In genomic region chr1:228379666-228380065, GRCh38 we compare ENCODE assay signal across 10 cellular contexts. TPM values are rescaled to one million over a fixed set of nuclear protein-coding genes. Genes with fewer than 3 reads are reported as not detected.
DNase-seq lines count a peak whose midpoint lies in the region; TF ChIP-seq lines count a peak whose summit lies in the region.
"Had no signal": no experiment of that assay in that cellular context is flagged by ENCODE, and none has a peak within 500 bp of the region (broad histone marks: within the 10 kb centered on the region; RNA-seq: fewer than 3 reads in every experiment).

No MANE protein-coding gene starts in this region.

- TF ChIP-seq CTCF in endodermal cell (conservative IDR thresholded peaks at IDR 0.05): no peak
- no peak for TF ChIP-seq CTCF in osteocyte (IDR thresholded peaks at IDR 0.05)
- no peak for TF ChIP-seq CTCF in RWPE1 (conservative IDR thresholded peaks at IDR 0.05; ENCODE audit: low read depth)

- no peaks in the 10 kb centered on the region for H3K36me3 ChIP-seq in BLaER1 treated with 17β-estradiol and CSF1 and Interleukin-3, amounts not matched to agents 10 nM and 100 nM
- H3K36me3 ChIP-seq in HUES48 (ENCODE audit: control insufficient read depth, insufficient read depth, low read length): no peaks in the 10 kb centered on the region
- H3K36me3 ChIP-seq in endodermal cell (ENCODE audit: control insufficient read depth, insufficient read depth, low read length): no peaks in the 10 kb centered on the region
- H3K36me3 ChIP-seq: pancreas had no signal

- CTCF ChIA-PET in RWPE1 (lab: Yijun Ruan, JAX): interaction anchor here (0.6 to 1.6 kb wide), 2 partner anchors 9 to 13 kb away, joined by 4 to 6 read pairs; no protein-coding TSS in a partner anchor

- peaks cover 0 to 15% (median 8%) of the 10 kb centered on the region in 10 experiments; a peak in 8 of 20 replicates for H3K4me1 ChIP-seq in BLaER1 treated with 17β-estradiol and CSF1 and Interleukin-3, amounts not matched to agents 10 nM and 100 nM
- H3K4me1 ChIP-seq in HUES48 (ENCODE audit: control insufficient read depth, insufficient read depth, low read length) (no peaks in the 10 kb centered on the region), endodermal cell (ENCODE audit: control insufficient read depth, insufficient read depth, low read length) (no peaks in the 10 kb centered on the region)

- H3K9ac ChIP-seq in BLaER1 treated with 17β-estradiol and CSF1 and Interleukin-3, amounts not matched to agents 10 nM and 100 nM: no peak overlapping the region
- no peak overlapping the region for H3K9ac ChIP-seq in HUES48 (ENCODE audit: low read depth, low read length)
- H3K9ac ChIP-seq in endodermal cell (ENCODE audit: extremely low read depth, low read length, poor library complexity, severe bottlenecking): no peak overlapping the region

- H3K4me3 ChIP-seq in BLaER1 treated with 17β-estradiol and CSF1 and Interleukin-3, amounts not matched to agents 10 nM and 100 nM: peak overlapping the region in 1 of 10 experiments; percentile 62; a peak in 2 of 20 replicates
- H3K4me3 ChIP-seq in HUES48 (ENCODE audit: low read depth, low read length) (peak overlapping the region; percentile 87), endodermal cell (ENCODE audit: low read length) (no peak overlapping the region)

- peaks cover 0 to 25% (median 0%) of the 10 kb centered on the region in 11 experiments; a peak in 3 of 22 replicates for H4K20me1 ChIP-seq in BLaER1 treated with 17β-estradiol and CSF1 and Interleukin-3, amounts not matched to agents 10 nM and 100 nM

- no peaks in the 10 kb centered on the region for H3K9me3 ChIP-seq in BLaER1 treated with 17β-estradiol and CSF1 and Interleukin-3, amounts not matched to agents 10 nM and 100 nM (replicated peaks in 1 of 11)
- no peaks in the 10 kb centered on the region for H3K9me3 ChIP-seq in HUES48 (ENCODE audit: control insufficient read depth, insufficient read depth, low read length)
- H3K9me3 ChIP-seq in endodermal cell (ENCODE audit: control insufficient read depth, low read length): no peaks in the 10 kb centered on the region
- H3K9me3 ChIP-seq: pancreas had no signal

- no peak overlapping the region for H3K27ac ChIP-seq in BLaER1 treated with 17β-estradiol and CSF1 and Interleukin-3, amounts not matched to agents 10 nM and 100 nM
- H3K27ac ChIP-seq in HUES48 (ENCODE audit: low read depth, low read length) (no peak overlapping the region), endodermal cell (ENCODE audit: low read depth, low read length) (no peak overlapping the region), RWPE1 (no peak overlapping the region)
- H3K27ac ChIP-seq: pancreas had no signal

- POLR2A ChIA-PET in RWPE1 (lab: Yijun Ruan, JAX; ENCODE audit: low non-redundant PET): no interaction called here

- H3K36me3 Mint-ChIP-seq in endodermal cell (ENCODE audit: low read depth) (no peaks in the 10 kb centered on the region), osteocyte (ENCODE audit: unreplicated experiment) (no peaks in the 10 kb centered on the region)

- H3K4me2 ChIP-seq in BLaER1 treated with 17β-estradiol and CSF1 and Interleukin-3, amounts not matched to agents 10 nM and 100 nM: peak overlapping the region in 6 of 11 experiments; percentile 60 to 88 (median 83); a peak in 7 of 22 replicates

- H3K4me3 Mint-ChIP-seq in endodermal cell (peak overlapping the region; percentile 73), osteocyte (ENCODE audit: unreplicated experiment) (peak overlapping the region; percentile 22)

- H3K27ac Mint-ChIP-seq in endodermal cell (no peak overlapping the region), osteocyte (ENCODE audit: unreplicated experiment) (no peak overlapping the region)

- 85 to 86% methylated on average over 6 to 8 of the region's 8 CpGs for WGBS in endodermal cell (ENCODE audit: insufficient coverage in 1 of 2, insufficient read length in 1 of 2), 2 experiments

- DNase-seq in endodermal cell: no peak
- no peak for DNase-seq in osteocyte (ENCODE audit: extremely low spot score, unreplicated experiment)
- no peak for DNase-seq in GF-D8 (lab: John Stamatoyannopoulos, UW)
- DNase-seq in NCI-H526 (lab: John Stamatoyannopoulos, UW): no peak
- no peak for DNase-seq in RWPE1 (ENCODE audit: low spot score)
- no peak for DNase-seq in activated CD4-positive, alpha-beta T cell treated with anti-CD3 and anti-CD28 coated beads, Interleukin-2, amount 50 U/mL, for 48 hours
- DNase-seq: NCI-H187 treated with DMSO at 0.1 percent for 48 hours had no signal

- peaks cover 56% of the 10 kb centered on the region for H3K27me3 Mint-ChIP-seq in endodermal cell (ENCODE audit: insufficient read depth)
- H3K27me3 Mint-ChIP-seq in osteocyte (ENCODE audit: unreplicated experiment): no peaks in the 10 kb centered on the region

- H3K9me3 Mint-ChIP-seq in endodermal cell: no peaks in the 10 kb centered on the region
- no peaks in the 10 kb centered on the region for H3K9me3 Mint-ChIP-seq in osteocyte (ENCODE audit: unreplicated experiment)

- peaks cover 21 to 37% (median 30%) of the 10 kb centered on the region in 11 experiments for H3K27me3 ChIP-seq in BLaER1 treated with 17β-estradiol and CSF1 and Interleukin-3, amounts not matched to agents 10 nM and 100 nM
- H3K27me3 ChIP-seq in HUES48 (ENCODE audit: control insufficient read depth, insufficient read depth, low read length): peaks cover 48% of the 10 kb centered on the region
- peaks cover 52% of the 10 kb centered on the region for H3K27me3 ChIP-seq in endodermal cell (ENCODE audit: control insufficient read depth, insufficient read depth, low read length, poor library complexity, severe bottlenecking)
- H3K27me3 ChIP-seq: pancreas had no signal

- H3K4me1 Mint-ChIP-seq in endodermal cell (peaks cover 4% of the 10 kb centered on the region), osteocyte (ENCODE audit: unreplicated experiment) (peaks cover 15% of the 10 kb centered on the region)

RNA-seq across cellular contexts. Expression of gene TRIM11, which starts 27.0 kb away (rescaled TPM):
- 10 to 100 TPM; 33.8 to 38.9 TPM for total RNA-seq in endodermal cell
- polyA plus RNA-seq in endodermal cell (2013, experiment 1 of 2): 18.2 TPM
- 19.0 TPM for polyA plus RNA-seq in endodermal cell (2013, experiment 2 of 2)
- total RNA-seq in osteocyte: 22.0 and 25.2 TPM in 2 replicates

RNA-seq across cellular contexts. Expression of gene TRIM17, which starts 37.0 kb away (rescaled TPM):
- 10 to 100 TPM in 1 of 2 donors, 1 to 10 TPM in 1; 8.4 to 19.6 TPM for total RNA-seq in endodermal cell
- polyA plus RNA-seq in endodermal cell (2013, experiment 1 of 2): 4.8 TPM
- 3.4 TPM for polyA plus RNA-seq in endodermal cell (2013, experiment 2 of 2)
- total RNA-seq in osteocyte: 1.3 and 1.8 TPM in 2 replicates
